In the genomic region with DNA sequence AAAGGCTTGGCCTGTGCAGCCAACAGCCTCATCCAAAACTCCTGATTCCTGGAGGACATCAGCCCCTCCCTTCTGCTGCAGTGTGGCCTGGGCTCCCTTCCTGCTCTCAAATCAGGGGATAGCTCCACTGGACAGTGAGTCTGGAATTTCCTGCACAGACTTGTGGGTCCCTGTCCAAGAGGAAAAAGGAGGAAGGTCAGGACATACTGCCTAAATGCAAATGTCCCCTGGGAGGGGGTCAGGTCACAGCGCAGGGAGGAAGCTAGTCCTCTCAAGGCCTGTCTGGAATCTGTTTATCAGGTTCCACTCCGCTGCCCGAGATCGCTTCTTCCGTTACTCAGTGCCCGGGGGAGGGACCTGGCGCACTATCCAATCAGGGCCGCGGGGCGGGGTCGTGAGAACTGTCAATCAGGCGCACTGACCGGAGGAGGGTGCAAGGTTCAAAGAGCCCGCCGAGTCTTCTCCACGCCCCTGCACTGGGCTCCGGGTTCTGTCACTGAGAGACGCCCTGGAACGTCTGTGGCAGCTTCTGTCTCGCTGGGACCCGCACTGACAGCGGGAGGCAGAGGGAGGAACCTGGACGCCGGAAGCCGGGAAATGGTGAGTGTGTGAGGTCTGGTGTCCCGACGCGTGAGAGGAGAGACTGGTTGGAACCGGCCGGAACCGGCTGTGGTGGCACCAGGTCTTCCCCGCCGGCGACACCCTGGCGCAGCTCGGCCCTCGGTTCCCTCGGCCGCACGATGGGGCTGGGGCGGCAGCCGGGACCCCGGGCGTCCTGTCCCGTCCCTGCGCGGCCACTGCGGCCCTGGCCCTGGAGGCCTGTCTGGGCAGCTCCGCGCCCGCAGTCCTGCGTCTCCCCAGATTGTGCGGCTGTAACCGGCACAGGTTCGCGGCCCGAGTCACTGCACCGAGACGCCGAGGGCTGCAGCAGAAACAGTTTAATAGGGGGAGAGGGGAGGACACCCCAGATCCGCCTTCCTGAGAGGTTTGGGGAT, we compare ENCODE assay signal across 8 cellular contexts. TPM values are rescaled to one million over a fixed set of nuclear protein-coding genes. Genes with fewer than 3 reads are reported as not detected.
A peak's percentile ranks its signal among the peaks of the same experiment; 100 is the strongest.
DNase-seq lines count a peak whose midpoint lies in the region; ATAC-seq and TF ChIP-seq lines count a peak whose summit lies in the region.

A gene (plus strand): TSS at position 404 of the 995 bp plus-strand sequence. CDS start 194 bp downstream, at position 598.

- H3K27ac ChIP-seq in hepatocyte (peak within 1 kb of the TSS; percentile 99), vagina (peak within 1 kb of the TSS; percentile 88)

- H3K9me3 ChIP-seq in hepatocyte (ENCODE audit: low read depth) (no peaks in the 10 kb centered on the region), vagina (no peaks in the 10 kb centered on the region)

- DNase-seq in NCI-H1930 (lab: John Stamatoyannopoulos, UW) (peak; percentile 73 to 77), T1000 (lab: John Stamatoyannopoulos, UW) (peak; percentile 93), astrocyte of the cerebellum (ENCODE audit: low read depth) (peak; percentile 68), hepatocyte (ENCODE audit: low spot score) (peak; percentile 98), renal cortical epithelial cell (ENCODE audit: low read depth) (peak; percentile 86), vagina (ENCODE audit: extremely low spot score in 2 of 2) (peak; percentile 94 to 97)

- 2% methylated on average over 61 of the region's 61 CpGs for WGBS in hepatocyte (ENCODE audit: low lambda C conversion rate, missing lambda C conversion rate)

- intact Hi-C loops in vagina (cut with DNase I): no loop called here

- H4K20me1 ChIP-seq in hepatocyte (ENCODE audit: insufficient read depth, poor library complexity, severe bottlenecking): no peaks in the 10 kb centered on the region

- peak within 1 kb of the TSS; percentile 82 for H3K4me2 ChIP-seq in hepatocyte

- H3K4me3 ChIP-seq in astrocyte of the cerebellum (ENCODE audit: low read depth, low read length) (peak within 1 kb of the TSS; percentile 68), hepatocyte (peak within 1 kb of the TSS; percentile 42), vagina (peak within 1 kb of the TSS; percentile 76 to 97)

- in situ Hi-C loops in astrocyte of the cerebellum (cut with HindIII; ENCODE audit: low sequenced_read_pairs): no loop called here

- H3K27me3 ChIP-seq in hepatocyte: no peaks in the 10 kb centered on the region
- no peaks in the 10 kb centered on the region for H3K27me3 ChIP-seq in vagina

- H3K36me3 ChIP-seq in hepatocyte (replicated peaks; ENCODE audit: insufficient read depth, low read depth): no peaks in the 10 kb centered on the region
- no peaks in the 10 kb centered on the region for H3K36me3 ChIP-seq in vagina

- peak within 1 kb of the TSS; percentile 81 for H2AFZ ChIP-seq in hepatocyte

- H3K4me1 ChIP-seq in hepatocyte (ENCODE audit: insufficient read depth): peaks cover 10% of the 10 kb centered on the region
- peaks cover 15% of the 10 kb centered on the region for H3K4me1 ChIP-seq in vagina

- peak; percentile 94 for ATAC-seq in HG02884 (IDR thresholded peaks at IDR 0.05; ENCODE audit: unreplicated experiment)

- H3K9me2 ChIP-seq in hepatocyte (replicated peaks; ENCODE audit: insufficient read depth): no peaks in the 10 kb centered on the region

- peaks cover 35% of the 10 kb centered on the region for H3K79me2 ChIP-seq in hepatocyte

- TF ChIP-seq POLR2A in GM15510 (IDR thresholded peaks at IDR 0.05; ENCODE audit: borderline replicate concordance, extremely low read depth, insufficient read length) (peak; percentile 69), vagina (IDR thresholded peaks at IDR 0.05) (no peak)

- TF ChIP-seq CTCF in astrocyte of the cerebellum (IDR thresholded peaks at IDR 0.05; ENCODE audit: low read depth, low read length, missing control alignments) (no peak), hepatocyte (IDR thresholded peaks at IDR 0.05; ENCODE audit: poor library complexity) (no peak), vagina (IDR thresholded peaks at IDR 0.05) (no peak)

RNA-seq across cellular contexts. Expression of the gene that starts here (rescaled TPM):
- 6.2 and 6.7 TPM in 2 replicates for total RNA-seq in hepatocyte
- polyA plus RNA-seq in hepatocyte: 2.9 and 6.4 TPM in 2 replicates
- 9.6 and 16.3 TPM in 2 replicates for total RNA-seq in renal cortical epithelial cell
- total RNA-seq in vagina: 7.1 TPM

Comparison
In these comparisons a context has a peak if more than half of its experiments do, and no peak if none do; other contexts are left out.
1. Peak in every context shown above with its lines: DNase-seq, ATAC-seq, H3K4me3 ChIP-seq and H3K27ac ChIP-seq.